In genomic region chr10:86031-86430, GRCh38 we compare ENCODE assay signal across 37 cellular contexts. TPM values are rescaled to one million over a fixed set of nuclear protein-coding genes. Genes with fewer than 3 reads are reported as not detected.
"Had no signal": no experiment of that assay in that cellular context is flagged by ENCODE, and none has a peak within 500 bp of the region (broad histone marks: within the 10 kb centered on the region; RNA-seq: fewer than 3 reads in every experiment).

No MANE protein-coding gene starts in this region.

- DNase-seq: Karpas-422, Kasumi-1, KG1, MG63, MM.1S, MV-4-11, NCI-H1048, NCI-H1092, NCI-H1092 treated with DMSO at 0.1 percent for 48 hours, NCI-H1105, NCI-H1105 treated with DMSO at 0.1 percent for 48 hours, NCI-H1417, NCI-H1417 treated with DMSO at 0.1 percent for 48 hours, NCI-H1436, NCI-H1436 treated with DMSO at 0.1 percent for 48 hours, NCI-H146, NCI-H1694, NCI-H1694 treated with DMSO at 0.1 percent for 48 hours, NCI-H187, NCI-H187 treated with DMSO at 0.1 percent for 48 hours, NCI-H1930, NCI-H2029, NCI-H2029 treated with DMSO at 0.1 percent for 48 hours, NCI-H2081, NCI-H2081 treated with DMSO at 0.1 percent for 48 hours, NCI-H2107, NCI-H2171, NCI-H2171 treated with DMSO at 0.1 percent for 48 hours, NCI-H2227 treated with DMSO at 0.1 percent for 48 hours, NCI-H226, NCI-H446, NCI-H446 treated with DMSO at 0.1 percent for 48 hours, NCI-H510A had no signal

- H3K9me3 ChIP-seq: MG63 had no signal

- H3K4me3 ChIP-seq: MG63 had no signal

- H3K4me2 ChIP-seq: KMS-11 had no signal

- H3K9ac ChIP-seq: KMS-11 had no signal

- H3K27ac ChIP-seq: KMS-11 had no signal

- H3K27me3 ChIP-seq: MG63 had no signal

- H3K36me3 ChIP-seq: MG63 had no signal

RNA-seq across cellular contexts. Expression of gene TUBB8, which starts 36.9 kb away (rescaled TPM):
- total RNA-seq: LHCN-M2, MCF 10A, NCI-H460 had no signal
